1 cellular context compared by ENCODE assay signal in genomic region chr12:109817627-109818231, GRCh38.
TF ChIP-seq lines count a peak whose summit lies in the region.

No MANE protein-coding gene starts in this region.

TF ChIP-seq in K562, 482 proteins besides CTCF, POLR2A, EP300 and RAD21 (continued from another document):
- TF ChIP-seq THRB (CRISPR knock-in tag; conservative IDR thresholded peaks at IDR 0.05) = no peak
- no peak for TF ChIP-seq C11orf30 (IDR thresholded peaks at IDR 0.05; ENCODE audit: low read depth)
- TF ChIP-seq RBM25 (IDR thresholded peaks at IDR 0.05; ENCODE audit: low read depth, low read length, severe bottlenecking) = peak; percentile 68
- no peak for TF ChIP-seq POLR3A (IDR thresholded peaks at IDR 0.05; ENCODE audit: borderline replicate concordance, extremely low read depth, insufficient read depth, insufficient read length)
- peak; percentile 60; the same call in 1 of the 2 replicates for TF ChIP-seq SMARCA5 (IDR thresholded peaks at IDR 0.05)
- no peak for TF ChIP-seq PTTG1 (tag; IDR thresholded peaks at IDR 0.05; ENCODE audit: low read depth)
TF ChIP-seq in K562: peak in this region for 3.
